34 cellular contexts compared by ENCODE assay signal in the genomic region with DNA sequence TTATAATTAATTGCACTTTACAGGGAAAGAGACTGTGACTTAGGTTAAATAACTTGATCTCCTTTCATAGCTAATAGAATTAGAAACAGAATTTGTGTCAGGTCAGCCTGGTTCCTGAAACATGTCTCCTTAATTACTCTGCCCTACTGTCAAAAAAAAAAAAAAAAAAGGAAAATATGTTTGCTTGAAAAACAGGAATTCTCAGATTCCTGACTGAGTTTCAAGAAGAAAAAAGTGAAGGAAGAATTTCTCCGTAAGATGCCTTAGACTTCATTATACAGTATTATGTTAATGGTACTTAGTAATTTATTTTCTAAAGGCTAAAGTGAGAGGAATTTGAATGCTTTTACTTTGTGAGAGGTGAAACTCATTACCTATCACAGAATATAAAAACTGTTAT.
"Had no signal": no experiment of that assay in that cellular context is flagged by ENCODE, and none has a peak within 500 bp of the region (broad histone marks: within the 10 kb centered on the region; RNA-seq: fewer than 3 reads in every experiment).

No MANE protein-coding gene starts in this region.

- DNase-seq: Kasumi-1, KG1, MG63, MM.1S, MV-4-11, NCI-H1048, NCI-H1092, NCI-H1092 treated with DMSO at 0.1 percent for 48 hours, NCI-H1105, NCI-H1105 treated with DMSO at 0.1 percent for 48 hours, NCI-H1417, NCI-H1417 treated with DMSO at 0.1 percent for 48 hours, NCI-H1436, NCI-H1436 treated with DMSO at 0.1 percent for 48 hours, NCI-H1694, NCI-H1694 treated with DMSO at 0.1 percent for 48 hours, NCI-H187, NCI-H187 treated with DMSO at 0.1 percent for 48 hours, NCI-H1930, NCI-H2029, NCI-H2029 treated with DMSO at 0.1 percent for 48 hours, NCI-H2081, NCI-H2081 treated with DMSO at 0.1 percent for 48 hours, NCI-H2107, NCI-H2171, NCI-H2171 treated with DMSO at 0.1 percent for 48 hours, NCI-H2227 treated with DMSO at 0.1 percent for 48 hours, NCI-H226, NCI-H345, NCI-H446, NCI-H446 treated with DMSO at 0.1 percent for 48 hours, NCI-H510A, NCI-H510A treated with DMSO at 0.1 percent for 48 hours had no signal

- H3K27me3 ChIP-seq: MG63 had no signal

- H3K9me3 ChIP-seq: MG63 had no signal

- H3K4me3 ChIP-seq: MG63 had no signal

- H3K36me3 ChIP-seq: MG63 had no signal

- H3K27ac ChIP-seq: KMS-11 had no signal

- H3K4me2 ChIP-seq: KMS-11 had no signal

- H3K9ac ChIP-seq: KMS-11 had no signal
